Comparison of ENCODE assay signal across 1 cellular context in genomic region chr2:29923110-29923721, GRCh38.
TF ChIP-seq lines count a peak whose summit lies in the region.

No MANE protein-coding gene starts in this region.

TF ChIP-seq in SK-N-SH, 30 proteins besides CTCF, POLR2A, EP300 and RAD21 (continued from another document):
- TF ChIP-seq USF2 (IDR thresholded peaks at IDR 0.05; ENCODE audit: borderline replicate concordance, low read depth, low read length) (no peak), MEF2A (IDR thresholded peaks at IDR 0.05; ENCODE audit: borderline replicate concordance, low read depth) (no peak), JUND (IDR thresholded peaks at IDR 0.05) (no peak), RXRA (IDR thresholded peaks at IDR 0.05; ENCODE audit: borderline replicate concordance, low read depth) (no peak), POLR2AphosphoS5 (IDR thresholded peaks at IDR 0.05; ENCODE audit: low read depth, low read length) (no peak), FOSL2 (IDR thresholded peaks at IDR 0.05; ENCODE audit: borderline replicate concordance, low read depth) (no peak), FOXM1 (IDR thresholded peaks at IDR 0.05; ENCODE audit: low read depth) (no peak), TAF1 (IDR thresholded peaks at IDR 0.05; ENCODE audit: borderline replicate concordance, low read depth, low read length) (no peak), RFX5 (IDR thresholded peaks at IDR 0.05; ENCODE audit: low read length) (peak; percentile 69), TCF12 (IDR thresholded peaks at IDR 0.05) (no peak), EZH2phosphoT487 (IDR thresholded peaks at IDR 0.05; ENCODE audit: borderline replicate concordance, low read depth) (no peak)
TF ChIP-seq in SK-N-SH: peak in this region for 6.
